Comparison of ENCODE assay signal across 8 cellular contexts in genomic region chr14:102805454-102805891, GRCh38. TPM values are rescaled to one million over a fixed set of nuclear protein-coding genes. Genes with fewer than 3 reads are reported as not detected.
A peak's percentile ranks its signal among the peaks of the same experiment; 100 is the strongest.
DNase-seq lines count a peak whose midpoint lies in the region; ATAC-seq and TF ChIP-seq lines count a peak whose summit lies in the region.

No MANE protein-coding gene starts in this region.

- no peaks in the 10 kb centered on the region for H3K27me3 ChIP-seq in RWPE2 (ENCODE audit: insufficient read depth, poor library complexity, severe bottlenecking)
- H3K27me3 ChIP-seq in mammary epithelial cell (ENCODE audit: insufficient read depth, low read length) = no peaks in the 10 kb centered on the region
- H3K27me3 ChIP-seq in WERI-Rb-1 (ENCODE audit: insufficient read depth, low read depth, severe bottlenecking) = no peaks in the 10 kb centered on the region
- no peaks in the 10 kb centered on the region for H3K27me3 ChIP-seq in uterus

- H3K4me1 ChIP-seq in RWPE2 (ENCODE audit: insufficient read depth, poor library complexity, severe bottlenecking) (peaks cover 3% of the 10 kb centered on the region), mammary epithelial cell (ENCODE audit: insufficient read depth, low read length) (peaks cover 4% of the 10 kb centered on the region), uterus (no peaks in the 10 kb centered on the region)

- no peak for TF ChIP-seq POLR2A in uterus (IDR thresholded peaks at IDR 0.05)

- peaks cover 68% of the 10 kb centered on the region for H3K79me2 ChIP-seq in mammary epithelial cell (ENCODE audit: insufficient read depth, low read length)

- no peak overlapping the region for H3K4me2 ChIP-seq in mammary epithelial cell (ENCODE audit: insufficient read depth, low read depth, low read length)

- peaks cover 0 to 3% of the 10 kb centered on the region in 2 donors for H3K9me3 Mint-ChIP-seq in stimulated activated naive B cell treated with anti-CD40 and anti-IgM and Interleukin-4, amounts not matched to agents 10 μg/mL and 1 μg/mL and 100 μg/mL, for 72 hours

- BruUV-seq in mammary epithelial cell (replicated peaks; lab: Mats Ljungman, UMichigan) = no TSS peak

- H3K4me3 Mint-ChIP-seq in stimulated activated naive B cell treated with anti-CD40 and anti-IgM and Interleukin-4, amounts not matched to agents 10 μg/mL and 1 μg/mL and 100 μg/mL, for 72 hours = peak overlapping the region; percentile 66 to 69

- H3K36me3 ChIP-seq in RWPE2 (ENCODE audit: low read depth) (no peaks in the 10 kb centered on the region), mammary epithelial cell (ENCODE audit: insufficient read depth, low read length) (peaks cover 2% of the 10 kb centered on the region), WERI-Rb-1 (no peaks in the 10 kb centered on the region; the same call in 1 of the 2 replicates), uterus (no peaks in the 10 kb centered on the region)

- in situ Hi-C loops in mammary epithelial cell (cut with MboI; ENCODE audit: low sequenced_read_pairs in 2 of 2) = no loop called here

- CTCF ChIA-PET in mammary epithelial cell (lab: Charles Lee; ENCODE audit: low non-redundant PET) = no interaction called here

- no peak overlapping the region for H2AFZ ChIP-seq in mammary epithelial cell (ENCODE audit: low read depth, low read length)

- no peak overlapping the region for H3K27ac ChIP-seq in RWPE2 (ENCODE audit: poor library complexity, severe bottlenecking)
- H3K27ac ChIP-seq in mammary epithelial cell (ENCODE audit: insufficient read depth, low read depth, low read length) = no peak overlapping the region
- no peak overlapping the region for H3K27ac ChIP-seq in WERI-Rb-1
- H3K27ac ChIP-seq in uterus = no peak overlapping the region

- no peaks in the 10 kb centered on the region for H3K9me3 ChIP-seq in RWPE2 (ENCODE audit: severe bottlenecking)
- no peaks in the 10 kb centered on the region for H3K9me3 ChIP-seq in mammary epithelial cell (replicated peaks; ENCODE audit: insufficient read depth, low read length)
- H3K9me3 ChIP-seq in WERI-Rb-1 (ENCODE audit: severe bottlenecking) = no peaks in the 10 kb centered on the region
- H3K9me3 ChIP-seq in uterus = no peaks in the 10 kb centered on the region

- intact Hi-C loops in mammary epithelial cell (cut with micrococcal nuclease) = no loop called here
- intact Hi-C loops in uterus (cut with DNase I; ENCODE audit: low total_unique reads) = no loop called here

- no peak overlapping the region for H3K9ac ChIP-seq in mammary epithelial cell (ENCODE audit: insufficient read depth, low read length)

- H3K4me1 Mint-ChIP-seq in stimulated activated naive B cell treated with anti-CD40 and anti-IgM and Interleukin-4, amounts not matched to agents 10 μg/mL and 1 μg/mL and 100 μg/mL, for 72 hours = peaks cover 51 to 82% of the 10 kb centered on the region in 2 donors

- H3K27ac Mint-ChIP-seq in stimulated activated naive B cell treated with anti-CD40 and anti-IgM and Interleukin-4, amounts not matched to agents 10 μg/mL and 1 μg/mL and 100 μg/mL, for 72 hours = peak overlapping the region; percentile 98

- WGBS in mammary epithelial cell (ENCODE audit: low coverage, missing lambda C conversion rate) = 97% methylated on average over 8 of the region's 8 CpGs

- DNase-seq in AG09309 (ENCODE audit: low read depth) (peak; percentile 10), RWPE2 (ENCODE audit: low spot score) (no peak), mammary epithelial cell (peak; percentile 28), WERI-Rb-1 (no peak), uterus (no peak), pons (ENCODE audit: low spot score) (no peak)
- DNase-seq in stimulated activated naive B cell treated with anti-CD40 and anti-IgM and Interleukin-4, amounts not matched to agents 10 μg/mL and 1 μg/mL and 100 μg/mL, for 72 hours = no peak

- no peaks in the 10 kb centered on the region for H4K20me1 ChIP-seq in mammary epithelial cell (ENCODE audit: insufficient read depth, low read length)

- peak; percentile 53 for ATAC-seq in GM21529 (IDR thresholded peaks at IDR 0.05; ENCODE audit: unreplicated experiment)
- ATAC-seq in RWPE2 (ENCODE audit: low read depth) = peak; percentile 48; the same call in 2 of the 3 replicates
- peak; percentile 57 to 63 for ATAC-seq in stimulated activated naive B cell treated with anti-CD40 and anti-IgM and Interleukin-4, amounts not matched to agents 10 μg/mL and 1 μg/mL and 100 μg/mL, for 72 hours (replicated peaks)

- H3K36me3 Mint-ChIP-seq in stimulated activated naive B cell treated with anti-CD40 and anti-IgM and Interleukin-4, amounts not matched to agents 10 μg/mL and 1 μg/mL and 100 μg/mL, for 72 hours = peaks cover 20 to 53% of the 10 kb centered on the region in 2 donors

- no peak overlapping the region for H3K4me3 ChIP-seq in AG09309 (ENCODE audit: control insufficient read depth, low read depth, low read length)
- H3K4me3 ChIP-seq in RWPE2 (ENCODE audit: severe bottlenecking) = no peak overlapping the region
- H3K4me3 ChIP-seq in mammary epithelial cell (replicated peaks in 1 of 3; ENCODE audit: insufficient read depth in 1 of 3, low read depth in 2 of 3, low read length in 3 of 3) = no peak overlapping the region
- H3K4me3 ChIP-seq in WERI-Rb-1 (ENCODE audit: low read depth, low read length) = no peak overlapping the region
- H3K4me3 ChIP-seq in uterus = no peak overlapping the region

- dilution Hi-C loops in mammary epithelial cell (cut with HindIII; ENCODE audit: low sequenced_read_pairs) = no loop called here

- TF ChIP-seq CTCF in AG09309 (IDR thresholded peaks at IDR 0.05; ENCODE audit: control insufficient read depth, insufficient read depth, low read depth, low read length, missing control alignments) = peak; percentile 32
- TF ChIP-seq CTCF in RWPE2 (IDR thresholded peaks at IDR 0.05; ENCODE audit: poor library complexity, severe bottlenecking) = no peak
- TF ChIP-seq CTCF in mammary epithelial cell (conservative IDR thresholded peaks at IDR 0.05 in 1 of 2, IDR thresholded peaks at IDR 0.05 in 1 of 2; ENCODE audit: extremely low read depth in 1 of 2, insufficient read depth in 1 of 2, low read depth in 1 of 2, low read length in 2 of 2) = no peak
- no peak for TF ChIP-seq CTCF in WERI-Rb-1 (IDR thresholded peaks at IDR 0.05; ENCODE audit: low read depth, low read length)
- TF ChIP-seq CTCF in uterus (IDR thresholded peaks at IDR 0.05) = no peak

- H3K27me3 Mint-ChIP-seq in stimulated activated naive B cell treated with anti-CD40 and anti-IgM and Interleukin-4, amounts not matched to agents 10 μg/mL and 1 μg/mL and 100 μg/mL, for 72 hours = no peaks in the 10 kb centered on the region

RNA-seq across cellular contexts. Expression of gene TRAF3, which starts 28.2 kb away (rescaled TPM):
- 10 to 100 TPM; 20.5 to 23.2 TPM for total RNA-seq in mammary epithelial cell
- polyA plus RNA-seq in mammary epithelial cell = 15.0 TPM
- 12.8 TPM for polyA minus RNA-seq in mammary epithelial cell
- 10 to 100 TPM in 3 of 4 donors, 1 to 10 TPM in 1; 7.4 to 33.1 (median 22.1) TPM for total RNA-seq in uterus

Comparison
In these comparisons a context has a peak if more than half of its experiments do, and no peak if none do; other contexts are left out.
1. DNase-seq: peak in AG09309 (single experiment) and mammary epithelial cell (single experiment); none in RWPE2 (single experiment), stimulated activated naive B cell treated with anti-CD40 and anti-IgM and Interleukin-4, amounts not matched to agents 10 μg/mL and 1 μg/mL and 100 μg/mL, for 72 hours (single experiment), WERI-Rb-1 (single experiment), uterus (0 of 2) and pons (single experiment).
2. Peak in every context shown above with its lines, with median percentiles within 50 percentile points of each other: ATAC-seq.